In genomic region chr3:42024578-42025387, GRCh38 we compare ENCODE assay signal across 8 cellular contexts.
DNase-seq lines count a peak whose midpoint lies in the region; ATAC-seq and TF ChIP-seq lines count a peak whose summit lies in the region.

No MANE protein-coding gene starts in this region.

- no peaks in the 10 kb centered on the region for H3K36me3 ChIP-seq in A673 (ENCODE audit: insufficient read depth, low read length, poor library complexity, severe bottlenecking)
- no peaks in the 10 kb centered on the region for H3K36me3 ChIP-seq in HUES6 (ENCODE audit: control insufficient read depth, insufficient read depth, low read length)
- no peaks in the 10 kb centered on the region for H3K36me3 ChIP-seq in colonic mucosa
- H3K36me3 ChIP-seq in mucosa of descending colon (ENCODE audit: low read depth): no peaks in the 10 kb centered on the region

- BruUV-seq in A673 (replicated peaks; lab: Mats Ljungman, UMichigan): no TSS peak

- H3K9ac ChIP-seq in HUES6 (ENCODE audit: low read length) (peak overlapping the region; percentile 6), colonic mucosa (ENCODE audit: low read depth in 2 of 2, low read length in 2 of 2) (peak overlapping the region in 1 of 2 donors; percentile 64)

- H3K4me3 ChIP-seq in A673 (ENCODE audit: low read depth, low read length, poor library complexity, severe bottlenecking) (peak overlapping the region; percentile 28), HUES6 (ENCODE audit: low read depth, low read length) (peak overlapping the region; percentile 45), colonic mucosa (no peak overlapping the region), mucosa of descending colon (no peak overlapping the region)

- intact Hi-C loops in A673 (cut with micrococcal nuclease; ENCODE audit: unreplicated experiment) (no loop called here), colonic mucosa (cut with DNase I) (no loop called here), mucosa of descending colon (cut with DNase I, micrococcal nuclease) (no loop called here)

- CTCF ChIA-PET in A673 (lab: Charles Lee): interaction anchor here (0.6 kb wide), 1 partner anchor 93 kb away, joined by 4 read pairs; no protein-coding TSS in a partner anchor

- H3K27ac ChIP-seq in A673 (ENCODE audit: low read depth, low read length, poor library complexity, severe bottlenecking) (peak overlapping the region; percentile 88), HUES6 (ENCODE audit: low read depth, low read length) (peak overlapping the region; percentile 93), colonic mucosa (peak overlapping the region; percentile 62)

- ATAC-seq in mucosa of descending colon (peak; percentile 32), HG03521 (IDR thresholded peaks at IDR 0.05; ENCODE audit: unreplicated experiment) (no peak), GM18519 (IDR thresholded peaks at IDR 0.05; ENCODE audit: low FRiP score, unreplicated experiment) (no peak)

- peak; percentile 61 for DNase-seq in A673 (ENCODE audit: low spot score)
- DNase-seq in colonic mucosa: no peak
- DNase-seq in mucosa of descending colon: no peak
- DNase-seq in NCI-H128 (lab: John Stamatoyannopoulos, UW; ENCODE audit: unreplicated experiment): no peak
- DNase-seq in NCI-H2081 treated with DMSO at 0.1 percent for 48 hours (lab: John Stamatoyannopoulos, UW): no peak

- POLR2A ChIA-PET in A673 (lab: Charles Lee; ENCODE audit: low non-redundant PET): no interaction called here

- H3K4me1 ChIP-seq in A673 (ENCODE audit: insufficient read depth, low read length, poor library complexity, severe bottlenecking): peaks cover 46% of the 10 kb centered on the region
- H3K4me1 ChIP-seq in HUES6 (ENCODE audit: control insufficient read depth, insufficient read depth, low read length): peaks cover 42% of the 10 kb centered on the region
- H3K4me1 ChIP-seq in colonic mucosa: peaks cover 13% of the 10 kb centered on the region
- peaks cover 42% of the 10 kb centered on the region for H3K4me1 ChIP-seq in mucosa of descending colon (ENCODE audit: low read depth)

- H3K9me3 ChIP-seq in A673 (ENCODE audit: low read depth, low read length, poor library complexity, severe bottlenecking) (no peaks in the 10 kb centered on the region), HUES6 (ENCODE audit: control insufficient read depth, insufficient read depth, low read depth, low read length) (no peaks in the 10 kb centered on the region), colonic mucosa (no peaks in the 10 kb centered on the region), mucosa of descending colon (no peaks in the 10 kb centered on the region)

- no peaks in the 10 kb centered on the region for H3K27me3 ChIP-seq in A673 (replicated peaks; ENCODE audit: insufficient read depth, low read depth, low read length, poor library complexity)
- no peaks in the 10 kb centered on the region for H3K27me3 ChIP-seq in HUES6 (ENCODE audit: control insufficient read depth, insufficient read depth, low read length)
- no peaks in the 10 kb centered on the region for H3K27me3 ChIP-seq in colonic mucosa

- no peak for TF ChIP-seq CTCF in A673 (conservative IDR thresholded peaks at IDR 0.05; ENCODE audit: low read depth, low read length)
- TF ChIP-seq CTCF in colonic mucosa (IDR thresholded peaks at IDR 0.05): no peak
- no peak for TF ChIP-seq CTCF in mucosa of descending colon (IDR thresholded peaks at IDR 0.05)

Comparison
In these comparisons a context has a peak if more than half of its experiments do, and no peak if none do; other contexts are left out.
1. H3K4me3 ChIP-seq: peak in A673 (single experiment) and HUES6 (single experiment); none in colonic mucosa (single experiment) and mucosa of descending colon (single experiment).
2. Peak in every context shown above with its lines, with median percentiles within 50 percentile points of each other: H3K27ac ChIP-seq.